ENCODE assay signal across 17 cellular contexts in genomic region chr4:1126506-1126905, GRCh38.
"Had no signal": no experiment of that assay in that cellular context is flagged by ENCODE, and none has a peak within 500 bp of the region (broad histone marks: within the 10 kb centered on the region; RNA-seq: fewer than 3 reads in every experiment).

No MANE protein-coding gene starts in this region.

- H3K9me3 ChIP-seq: body of pancreas, left lung, thyroid gland had no signal

- DNase-seq: activated CD4-positive, alpha-beta memory T cell treated with anti-CD3 and anti-CD28 coated beads for 36 hours; activated CD4-positive, alpha-beta T cell treated with anti-CD3 and anti-CD28 coated beads for 4 hours; activated gamma-delta T cell treated with Interleukin-2 at 50 U/mL for 16 hours; activated T-cell treated with anti-CD3 and anti-CD28 coated beads for 4 hours; amygdala; body of pancreas; caudate nucleus; endodermal cell; kidney; left lung; stimulated activated CD4-positive, alpha-beta T cell treated with anti-CD3 and anti-CD28 coated beads, Interleukin-12 subunit alpha, Interleukin-12 subunit beta, amount 100 ng/mL, for 4 hours; stimulated activated CD4-positive, alpha-beta T cell treated with anti-CD3 and anti-CD28 coated beads, Interleukin-1b, Interleukin-23, amount 100 ng/mL, for 48 hours; stimulated activated naive CD4-positive, alpha-beta T cell treated with Interleukin-2 at 50 U/mL for 16 hours; T-cell; thyroid gland had no signal

- H3K4me1 ChIP-seq: left lung had no signal

- H3K27me3 ChIP-seq: body of pancreas, thyroid gland had no signal

- ATAC-seq: body of pancreas, left lung, T-cell, WTC11 had no signal

- H3K36me3 ChIP-seq: left lung, thyroid gland had no signal

- H3K27ac ChIP-seq: body of pancreas, epithelial cell of prostate, left lung, thyroid gland had no signal

- H3K4me3 ChIP-seq: body of pancreas, left lung, thyroid gland had no signal
